Comparison of ENCODE assay signal across 23 cellular contexts in genomic region chr5:56145106-56145505, GRCh38.
A peak's percentile ranks its signal among the peaks of the same experiment; 100 is the strongest.
DNase-seq lines count a peak whose midpoint lies in the region; ATAC-seq and TF ChIP-seq lines count a peak whose summit lies in the region.
"Had no signal": no experiment of that assay in that cellular context is flagged by ENCODE, and none has a peak within 500 bp of the region (broad histone marks: within the 10 kb centered on the region; RNA-seq: fewer than 3 reads in every experiment).

No MANE protein-coding gene starts in this region.

- no peaks in the 10 kb centered on the region for H3K36me3 Mint-ChIP-seq in effector memory CD8-positive, alpha-beta T cell (ENCODE audit: insufficient read depth)

- peak overlapping the region in 7 of 11 experiments; percentile 6 to 86 (median 41); a peak in 11 of 22 replicates for H3K4me2 ChIP-seq in BLaER1 treated with 17β-estradiol and CSF1 and Interleukin-3, amounts not matched to agents 10 nM and 100 nM
- H3K4me2 ChIP-seq in mesenchymal stem cell (ENCODE audit: low read length, poor library complexity, severe bottlenecking) = no peak overlapping the region

- no peaks in the 10 kb centered on the region for H3K27me3 Mint-ChIP-seq in effector memory CD8-positive, alpha-beta T cell
- H3K27me3 Mint-ChIP-seq: naive thymus-derived CD8-positive, alpha-beta T cell had no signal

- H4K8ac ChIP-seq in mesenchymal stem cell (ENCODE audit: low read length) = no peak overlapping the region

- no peak overlapping the region for H2BK5ac ChIP-seq in mesenchymal stem cell (ENCODE audit: low read depth, low read length, poor library complexity, severe bottlenecking)

- H3K18ac ChIP-seq in mesenchymal stem cell (ENCODE audit: low read depth in 1 of 2, low read length in 2 of 2) = no peak overlapping the region

- DNase-seq in ELF-1 (ENCODE audit: low read depth, low spot score) (peak; percentile 76), RPMI7951 (ENCODE audit: low read depth) (peak; percentile 45), mesenchymal stem cell (no peak), H4 (ENCODE audit: low spot score) (no peak), foreskin fibroblast (no peak)
- DNase-seq in effector memory CD8-positive, alpha-beta T cell = no peak
- DNase-seq in stimulated activated CD4-positive, alpha-beta T cell treated with anti-CD3 and anti-CD28 coated beads, Interleukin-12 subunit alpha, Interleukin-12 subunit beta, amount 100 ng/mL, for 4 hours = no peak
- DNase-seq: activated CD4-positive, alpha-beta T cell treated with anti-CD3 and anti-CD28 coated beads for 1 hour; DMS53; erythroblast; gastrocnemius medialis; Karpas-422; naive thymus-derived CD8-positive, alpha-beta T cell; NCI-H1105; NCI-H2081 treated with DMSO at 0.1 percent for 48 hours; NCI-H510A; ovary; right lobe of liver; SW 1271; testis had no signal

- H3K27me3 ChIP-seq in BLaER1 treated with 17β-estradiol and CSF1 and Interleukin-3, amounts not matched to agents 10 nM and 100 nM = no peaks in the 10 kb centered on the region
- H3K27me3 ChIP-seq in mesenchymal stem cell (ENCODE audit: control insufficient read depth in 1 of 2, insufficient read depth in 1 of 2, low read length in 2 of 2) = no peaks in the 10 kb centered on the region
- H3K27me3 ChIP-seq: gastrocnemius medialis, ovary, right lobe of liver, testis had no signal

- no peak for ATAC-seq in effector memory CD8-positive, alpha-beta T cell (replicated peaks)
- ATAC-seq: gastrocnemius medialis; naive thymus-derived CD8-positive, alpha-beta T cell; right lobe of liver; Right ventricle myocardium inferior had no signal

- H2BK15ac ChIP-seq in mesenchymal stem cell (ENCODE audit: low read depth, poor library complexity, severe bottlenecking) = no peak overlapping the region

- no peaks in the 10 kb centered on the region for H3K79me1 ChIP-seq in mesenchymal stem cell (replicated peaks; ENCODE audit: low read length, poor library complexity, severe bottlenecking)

- H2BK12ac ChIP-seq in mesenchymal stem cell (ENCODE audit: low read length in 2 of 2) = peak overlapping the region in 1 of 2 experiments; percentile 25

- TF ChIP-seq CTCF in foreskin fibroblast (IDR thresholded peaks at IDR 0.05; ENCODE audit: low read depth, low read length) = no peak

- no peak overlapping the region for H3K27ac ChIP-seq in BLaER1 treated with 17β-estradiol and CSF1 and Interleukin-3, amounts not matched to agents 10 nM and 100 nM
- H3K27ac ChIP-seq in mesenchymal stem cell (ENCODE audit: low read length, poor library complexity, severe bottlenecking) = no peak overlapping the region
- H3K27ac ChIP-seq: gastrocnemius medialis, ovary, right lobe of liver, testis had no signal

- H3K14ac ChIP-seq in mesenchymal stem cell (ENCODE audit: low read length in 2 of 2) = peak overlapping the region in 1 of 2 experiments; percentile 84

- peaks cover 49 to 64% (median 55%) of the 10 kb centered on the region in 10 experiments for H3K4me1 ChIP-seq in BLaER1 treated with 17β-estradiol and CSF1 and Interleukin-3, amounts not matched to agents 10 nM and 100 nM
- H3K4me1 ChIP-seq in mesenchymal stem cell (ENCODE audit: control insufficient read depth, insufficient read depth, low read depth, low read length) = peaks cover 12% of the 10 kb centered on the region
- H3K4me1 ChIP-seq: gastrocnemius medialis, testis had no signal

- 0 out of 22 replicates have a peak, but pooled peaks cover 0 to 4% (median 0%) of the 10 kb centered on the region in 11 experiments for H3K36me3 ChIP-seq in BLaER1 treated with 17β-estradiol and CSF1 and Interleukin-3, amounts not matched to agents 10 nM and 100 nM
- H3K36me3 ChIP-seq in mesenchymal stem cell (ENCODE audit: control insufficient read depth in 1 of 2, insufficient read depth in 2 of 2, low read depth in 1 of 2, low read length in 2 of 2) = no peaks in the 10 kb centered on the region
- H3K36me3 ChIP-seq: gastrocnemius medialis, ovary, right lobe of liver had no signal

- H3K9me3 ChIP-seq in BLaER1 treated with 17β-estradiol and CSF1 and Interleukin-3, amounts not matched to agents 10 nM and 100 nM (replicated peaks in 1 of 11) = peaks cover 0 to 17% (median 10%) of the 10 kb centered on the region in 11 experiments; a peak in 15 of 22 replicates
- no peaks in the 10 kb centered on the region for H3K9me3 ChIP-seq in mesenchymal stem cell (ENCODE audit: control insufficient read depth, low read length)
- H3K9me3 ChIP-seq: gastrocnemius medialis, ovary, right lobe of liver, testis had no signal

- H3K4me1 Mint-ChIP-seq in effector memory CD8-positive, alpha-beta T cell (ENCODE audit: low read depth in 2 of 2) = no peaks in the 10 kb centered on the region

- H3K9me3 Mint-ChIP-seq in effector memory CD8-positive, alpha-beta T cell = no peaks in the 10 kb centered on the region
- H3K9me3 Mint-ChIP-seq: activated T-helper 2 cell treated with anti-CD3 and anti-CD28 coated beads, Interferon-gamma antibody, Interleukin-2, Interleukin-4, amounts not matched to agents 10 μg/mL and 5 μg/mL and 100 μg/mL, durations not matched to agents 14 hours and 24 hours and 36 hours; naive thymus-derived CD8-positive, alpha-beta T cell had no signal

- no peak overlapping the region for H2BK120ac ChIP-seq in mesenchymal stem cell (ENCODE audit: low read depth, low read length)

- no peak overlapping the region for H3K27ac Mint-ChIP-seq in effector memory CD8-positive, alpha-beta T cell
- H3K27ac Mint-ChIP-seq: activated T-helper 2 cell treated with anti-CD3 and anti-CD28 coated beads, Interferon-gamma antibody, Interleukin-2, Interleukin-4, amounts not matched to agents 10 μg/mL and 5 μg/mL and 100 μg/mL, durations not matched to agents 14 hours and 24 hours and 36 hours had no signal

- H2AK5ac ChIP-seq in mesenchymal stem cell (ENCODE audit: low read length, severe bottlenecking) = peak overlapping the region; percentile 39

- no peak overlapping the region for H3K4me3 Mint-ChIP-seq in effector memory CD8-positive, alpha-beta T cell

- H3K4ac ChIP-seq in mesenchymal stem cell (ENCODE audit: low read depth in 1 of 2, low read length in 2 of 2) = no peak overlapping the region

- no peak overlapping the region for H3K23ac ChIP-seq in mesenchymal stem cell (ENCODE audit: low read length in 2 of 2)

- WGBS in mesenchymal stem cell = 86% methylated on average over 1 of the region's 1 CpG

- H4K91ac ChIP-seq in mesenchymal stem cell (ENCODE audit: low read length) = no peak overlapping the region

- H4K20me1 ChIP-seq in BLaER1 treated with 17β-estradiol and CSF1 and Interleukin-3, amounts not matched to agents 10 nM and 100 nM = no peaks in the 10 kb centered on the region

- H3K4me3 ChIP-seq in BLaER1 treated with 17β-estradiol and CSF1 and Interleukin-3, amounts not matched to agents 10 nM and 100 nM = no peak overlapping the region
- H3K4me3 ChIP-seq in mesenchymal stem cell (ENCODE audit: insufficient read depth in 1 of 2, low read depth in 1 of 2, low read length in 2 of 2) = no peak overlapping the region
- H3K4me3 ChIP-seq in foreskin fibroblast (ENCODE audit: low read depth in 1 of 2, low read length in 2 of 2) = no peak overlapping the region
- H3K4me3 ChIP-seq: gastrocnemius medialis, ovary, right lobe of liver, testis had no signal

- no peak overlapping the region for H2AFZ ChIP-seq in mesenchymal stem cell (ENCODE audit: low read depth, low read length)

- H3K9ac ChIP-seq in BLaER1 treated with 17β-estradiol and CSF1 and Interleukin-3, amounts not matched to agents 10 nM and 100 nM = no peak overlapping the region
- no peak overlapping the region for H3K9ac ChIP-seq in mesenchymal stem cell (ENCODE audit: low read length)

Comparison
In these comparisons a context has a peak if more than half of its experiments do, and no peak if none do; other contexts are left out.
1. DNase-seq: peak in ELF-1 (single experiment) and RPMI7951 (single experiment); none in mesenchymal stem cell (single experiment), effector memory CD8-positive, alpha-beta T cell (0 of 3), H4 (single experiment), stimulated activated CD4-positive, alpha-beta T cell treated with anti-CD3 and anti-CD28 coated beads, Interleukin-12 subunit alpha, Interleukin-12 subunit beta, amount 100 ng/mL, for 4 hours (single experiment) and foreskin fibroblast (0 of 2).